Comparison of ENCODE assay signal across 18 cellular contexts in the genomic region with DNA sequence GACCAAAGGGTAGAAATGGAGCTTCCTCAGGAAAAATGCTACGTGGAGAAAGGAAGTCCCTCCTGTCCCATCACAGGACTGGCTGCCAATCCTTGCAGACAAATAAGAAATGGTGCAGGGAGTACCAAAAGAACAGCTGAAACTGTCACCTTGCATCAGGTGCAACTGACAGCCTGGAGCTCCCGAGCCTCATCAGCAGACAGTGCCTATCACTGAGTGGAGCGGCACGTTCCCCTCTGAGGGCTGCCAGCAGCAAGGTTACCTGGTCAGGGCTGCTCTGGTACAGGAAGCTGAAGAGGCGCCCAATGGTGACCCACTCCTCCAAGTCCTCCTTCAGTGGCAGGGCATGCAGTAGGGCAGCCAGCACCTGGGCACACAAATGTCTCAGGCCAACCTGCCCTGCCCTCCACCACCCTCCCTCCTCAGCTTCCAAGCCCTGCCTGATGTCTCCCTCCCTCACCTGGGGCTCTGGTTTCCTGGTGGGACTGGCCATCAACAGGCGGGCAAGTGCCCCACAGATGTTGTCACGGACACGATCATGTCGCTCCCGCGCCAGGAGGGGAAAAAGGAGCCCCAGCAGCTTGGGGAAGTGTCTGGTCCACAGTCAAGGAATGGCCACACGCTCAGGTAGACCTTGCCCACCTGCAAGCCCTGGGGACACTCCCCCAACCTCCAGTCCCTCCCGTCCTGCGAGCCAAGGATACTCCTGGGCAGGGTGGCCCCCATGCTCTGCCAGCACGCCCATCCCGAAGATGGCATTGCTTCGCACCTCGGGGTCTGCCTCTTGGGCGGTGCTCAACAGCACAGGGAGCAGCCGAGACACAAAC. TPM values are rescaled to one million over a fixed set of nuclear protein-coding genes. Genes with fewer than 3 reads are reported as not detected.
A peak's percentile ranks its signal among the peaks of the same experiment; 100 is the strongest.
DNase-seq lines count a peak whose midpoint lies in the region; ATAC-seq and TF ChIP-seq lines count a peak whose summit lies in the region.
"Had no signal": no experiment of that assay in that cellular context is flagged by ENCODE, and none has a peak within 500 bp of the region (broad histone marks: within the 10 kb centered on the region; RNA-seq: fewer than 3 reads in every experiment).

No MANE protein-coding gene starts in this region.

- no peak for TF ChIP-seq CTCF in endothelial cell (IDR thresholded peaks at IDR 0.05; ENCODE audit: unreplicated experiment)

- CTCF ChIA-PET in activated CD4-positive, alpha-beta T cell treated with anti-CD3 and anti-CD28 coated beads, Interleukin-2, amount 10 ng/mL, durations not matched to agents 7 days and 5 days (lab: Charles Lee) = interaction anchor here (0.6 to 4.9 kb wide), 6 partner anchors 11 to 250 kb away, joined by 3 to 38 read pairs (median 4); partner anchors contain the start of genes IRF9, MDP1 and TM9SF1

- peaks cover 49% of the 10 kb centered on the region for H3K36me3 Mint-ChIP-seq in activated CD4-positive, alpha-beta T cell treated with anti-CD3 and anti-CD28 coated beads, Interleukin-2, amount 10 ng/mL, durations not matched to agents 7 days and 5 days (ENCODE audit: low read depth)
- H3K36me3 Mint-ChIP-seq in T-helper 17 cell (ENCODE audit: low read depth) (peaks cover 2% of the 10 kb centered on the region), endothelial cell (ENCODE audit: low read depth, unreplicated experiment) (peaks cover 26% of the 10 kb centered on the region)
- H3K36me3 Mint-ChIP-seq in stimulated activated naive B cell treated with anti-CD40 and anti-IgM and Interleukin-4, amounts not matched to agents 10 μg/mL and 1 μg/mL and 100 μg/mL, for 72 hours = peaks cover 49 to 70% of the 10 kb centered on the region in 2 donors

- no peaks in the 10 kb centered on the region for H3K9me3 Mint-ChIP-seq in activated CD4-positive, alpha-beta T cell treated with anti-CD3 and anti-CD28 coated beads, Interleukin-2, amount 10 ng/mL, durations not matched to agents 7 days and 5 days
- no peaks in the 10 kb centered on the region for H3K9me3 Mint-ChIP-seq in endothelial cell (ENCODE audit: unreplicated experiment)
- H3K9me3 Mint-ChIP-seq in stimulated activated naive B cell treated with anti-CD40 and anti-IgM and Interleukin-4, amounts not matched to agents 10 μg/mL and 1 μg/mL and 100 μg/mL, for 72 hours = no peaks in the 10 kb centered on the region
- H3K9me3 Mint-ChIP-seq: CD4-positive, CD25-positive, alpha-beta regulatory T cell; endodermal cell had no signal

- no peak overlapping the region for H3K4me3 Mint-ChIP-seq in activated CD4-positive, alpha-beta T cell treated with anti-CD3 and anti-CD28 coated beads, Interleukin-2, amount 10 ng/mL, durations not matched to agents 7 days and 5 days
- H3K4me3 Mint-ChIP-seq in T-helper 17 cell (peak overlapping the region; percentile 12), endothelial cell (ENCODE audit: unreplicated experiment) (peak overlapping the region; percentile 73)
- no peak overlapping the region for H3K4me3 Mint-ChIP-seq in stimulated activated naive B cell treated with anti-CD40 and anti-IgM and Interleukin-4, amounts not matched to agents 10 μg/mL and 1 μg/mL and 100 μg/mL, for 72 hours
- H3K4me3 Mint-ChIP-seq: endodermal cell had no signal

- POLR2A ChIA-PET in activated CD4-positive, alpha-beta T cell treated with anti-CD3 and anti-CD28 coated beads, Interleukin-2, amount 10 ng/mL, durations not matched to agents 7 days and 5 days (lab: Charles Lee) = interaction anchor here (0.6 kb wide), 1 partner anchor 10 kb away, joined by 3 read pairs; no protein-coding TSS in a partner anchor

- H3K27ac Mint-ChIP-seq in activated CD4-positive, alpha-beta T cell treated with anti-CD3 and anti-CD28 coated beads, Interleukin-2, amount 10 ng/mL, durations not matched to agents 7 days and 5 days = peak overlapping the region; percentile 6
- H3K27ac Mint-ChIP-seq in T-helper 17 cell = peak overlapping the region; percentile 73
- no peak overlapping the region for H3K27ac Mint-ChIP-seq in endothelial cell (ENCODE audit: unreplicated experiment)
- H3K27ac Mint-ChIP-seq in stimulated activated naive B cell treated with anti-CD40 and anti-IgM and Interleukin-4, amounts not matched to agents 10 μg/mL and 1 μg/mL and 100 μg/mL, for 72 hours = peak overlapping the region; percentile 72
- H3K27ac Mint-ChIP-seq: endodermal cell had no signal

- no peak for DNase-seq in activated CD4-positive, alpha-beta T cell treated with anti-CD3 and anti-CD28 coated beads, Interleukin-2, amount 10 ng/mL, durations not matched to agents 7 days and 5 days
- no peak for DNase-seq in activated CD4-positive, alpha-beta T cell treated with anti-CD3 and anti-CD28 coated beads for 1 hour
- DNase-seq in T-helper 17 cell = no peak
- DNase-seq in endothelial cell (ENCODE audit: low spot score) = no peak
- DNase-seq in stimulated activated naive B cell treated with anti-CD40 and anti-IgM and Interleukin-4, amounts not matched to agents 10 μg/mL and 1 μg/mL and 100 μg/mL, for 72 hours = no peak
- DNase-seq in NCI-H748 treated with DMSO at 0.1 percent for 48 hours (lab: John Stamatoyannopoulos, UW) = no peak
- no peak for DNase-seq in midbrain (lab: John Stamatoyannopoulos, UW)
- no peak for DNase-seq in GM19240 (ENCODE audit: insufficient read length, low spot score)
- DNase-seq: ACHN; CD4-positive, CD25-positive, alpha-beta regulatory T cell; DMS79; endodermal cell; KBM-7; left colon; NCI-H2081 treated with DMSO at 0.1 percent for 48 hours; NCI-H82; uterus had no signal

- ATAC-seq in T-helper 17 cell = no peak
- no peak for ATAC-seq in stimulated activated naive B cell treated with anti-CD40 and anti-IgM and Interleukin-4, amounts not matched to agents 10 μg/mL and 1 μg/mL and 100 μg/mL, for 72 hours (replicated peaks)
- ATAC-seq: left colon had no signal

- no peaks in the 10 kb centered on the region for H3K9me3 ChIP-seq in T-helper 17 cell (ENCODE audit: control insufficient read depth, low read length, poor library complexity, severe bottlenecking)
- H3K9me3 ChIP-seq: uterus had no signal

- H3K27me3 Mint-ChIP-seq in activated CD4-positive, alpha-beta T cell treated with anti-CD3 and anti-CD28 coated beads, Interleukin-2, amount 10 ng/mL, durations not matched to agents 7 days and 5 days = no peaks in the 10 kb centered on the region
- H3K27me3 Mint-ChIP-seq in T-helper 17 cell (no peaks in the 10 kb centered on the region), endothelial cell (ENCODE audit: unreplicated experiment) (peaks cover 8% of the 10 kb centered on the region)
- no peaks in the 10 kb centered on the region for H3K27me3 Mint-ChIP-seq in stimulated activated naive B cell treated with anti-CD40 and anti-IgM and Interleukin-4, amounts not matched to agents 10 μg/mL and 1 μg/mL and 100 μg/mL, for 72 hours
- H3K27me3 Mint-ChIP-seq: CD4-positive, CD25-positive, alpha-beta regulatory T cell had no signal

- H3K4me1 Mint-ChIP-seq in activated CD4-positive, alpha-beta T cell treated with anti-CD3 and anti-CD28 coated beads, Interleukin-2, amount 10 ng/mL, durations not matched to agents 7 days and 5 days = peaks cover 8% of the 10 kb centered on the region
- H3K4me1 Mint-ChIP-seq in T-helper 17 cell = peaks cover 14% of the 10 kb centered on the region
- peaks cover 8% of the 10 kb centered on the region for H3K4me1 Mint-ChIP-seq in endothelial cell (ENCODE audit: unreplicated experiment)
- peaks cover 17 to 30% of the 10 kb centered on the region in 2 donors for H3K4me1 Mint-ChIP-seq in stimulated activated naive B cell treated with anti-CD40 and anti-IgM and Interleukin-4, amounts not matched to agents 10 μg/mL and 1 μg/mL and 100 μg/mL, for 72 hours
- H3K4me1 Mint-ChIP-seq: endodermal cell had no signal

RNA-seq across cellular contexts. Expression of gene IPO4, which starts 7.2 kb away (rescaled TPM):
- 10 to 100 TPM; 45.3 to 48.7 TPM for total RNA-seq in activated CD4-positive, alpha-beta T cell treated with anti-CD3 and anti-CD28 coated beads, Interleukin-2, amount 10 ng/mL, durations not matched to agents 7 days and 5 days
- total RNA-seq in T-helper 17 cell (10 to 100 TPM; 46.6 to 47.3 TPM), endothelial cell (ENCODE audit: unreplicated experiment) (29.0 TPM)

RNA-seq across cellular contexts. Expression of gene REC8, which starts 9.6 kb away (rescaled TPM):
- total RNA-seq in activated CD4-positive, alpha-beta T cell treated with anti-CD3 and anti-CD28 coated beads, Interleukin-2, amount 10 ng/mL, durations not matched to agents 7 days and 5 days = 10 to 100 TPM; 52.8 to 61.0 TPM
- total RNA-seq in T-helper 17 cell (10 to 100 TPM; 66.3 to 94.8 TPM), endothelial cell (ENCODE audit: unreplicated experiment) (31.8 TPM)

RNA-seq across cellular contexts. Expression of gene TM9SF1, which starts 13.8 kb away (rescaled TPM):
- total RNA-seq in activated CD4-positive, alpha-beta T cell treated with anti-CD3 and anti-CD28 coated beads, Interleukin-2, amount 10 ng/mL, durations not matched to agents 7 days and 5 days = 10 to 100 TPM; 28.6 to 33.2 TPM
- total RNA-seq in T-helper 17 cell = 10 to 100 TPM; 22.3 to 22.6 TPM
- 41.8 TPM for total RNA-seq in endothelial cell (ENCODE audit: unreplicated experiment)

RNA-seq across cellular contexts. Expression of gene IRF9, which starts 20.4 kb away (rescaled TPM):
- total RNA-seq in activated CD4-positive, alpha-beta T cell treated with anti-CD3 and anti-CD28 coated beads, Interleukin-2, amount 10 ng/mL, durations not matched to agents 7 days and 5 days = 100 to 1,000 TPM; 285 to 286 TPM
- total RNA-seq in T-helper 17 cell = 100 to 1,000 TPM; 172 to 230 TPM
- total RNA-seq in endothelial cell (ENCODE audit: unreplicated experiment) = 25.7 TPM

RNA-seq across cellular contexts. Expression of gene TSSK4, which starts 24.0 kb away (rescaled TPM):
- total RNA-seq in activated CD4-positive, alpha-beta T cell treated with anti-CD3 and anti-CD28 coated beads, Interleukin-2, amount 10 ng/mL, durations not matched to agents 7 days and 5 days = under 1 TPM; 0.52 to 0.60 TPM
- total RNA-seq in T-helper 17 cell (under 1 TPM; 0.27 to 0.55 TPM), endothelial cell (ENCODE audit: unreplicated experiment) (not detected)
- total RNA-seq: osteocyte had no signal

Comparison
In these comparisons a context has a peak if more than half of its experiments do, and no peak if none do; other contexts are left out.
1. H3K4me3 Mint-ChIP-seq: peak in T-helper 17 cell (single experiment) and endothelial cell (single experiment); none in activated CD4-positive, alpha-beta T cell treated with anti-CD3 and anti-CD28 coated beads, Interleukin-2, amount 10 ng/mL, durations not matched to agents 7 days and 5 days (single experiment) and stimulated activated naive B cell treated with anti-CD40 and anti-IgM and Interleukin-4, amounts not matched to agents 10 μg/mL and 1 μg/mL and 100 μg/mL, for 72 hours (0 of 2).